ENCODE assay signal across 15 cellular contexts in genomic region chr5:56075361-56075760, GRCh38.
DNase-seq lines count a peak whose midpoint lies in the region; ATAC-seq, FAIRE-seq and TF ChIP-seq lines count a peak whose summit lies in the region.
"Had no signal": no experiment of that assay in that cellular context is flagged by ENCODE, and none has a peak within 500 bp of the region (broad histone marks: within the 10 kb centered on the region; RNA-seq: fewer than 3 reads in every experiment).

No MANE protein-coding gene starts in this region.

- H3K36me3 ChIP-seq in HepG2 (replicated peaks in 1 of 2; ENCODE audit: control insufficient read depth in 1 of 2, insufficient read depth in 2 of 2, low read length in 2 of 2) = no peaks in the 10 kb centered on the region
- H3K36me3 ChIP-seq in right lobe of liver = no peaks in the 10 kb centered on the region
- H3K36me3 ChIP-seq in gastroesophageal sphincter = no peaks in the 10 kb centered on the region
- no peaks in the 10 kb centered on the region for H3K36me3 ChIP-seq in ovary

- CTCF ChIA-PET in HepG2 (lab: Yijun Ruan, JAX; ENCODE audit: low intra/inter-chr PET ratio, low total read pairs) (no interaction called here), Calu3 (lab: Charles Lee) (no interaction called here)

- H3K9me3 Mint-ChIP-seq in Calu3 (ENCODE audit: low read depth, unreplicated experiment) = no peaks in the 10 kb centered on the region

- no peak for TF ChIP-seq RAD21 in HepG2 (CRISPR knock-in tag; IDR thresholded peaks at IDR 0.05)

- no peaks in the 10 kb centered on the region for H3K36me3 Mint-ChIP-seq in Calu3 (ENCODE audit: insufficient read depth, unreplicated experiment)

- peak overlapping the region; percentile 87 for H2AFZ ChIP-seq in HepG2 (ENCODE audit: low read length)

- H3K27me3 ChIP-seq in HepG2 (ENCODE audit: control insufficient read depth in 1 of 2, insufficient read depth in 2 of 2, low read length in 2 of 2) = no peaks in the 10 kb centered on the region
- no peaks in the 10 kb centered on the region for H3K27me3 ChIP-seq in right lobe of liver
- no peaks in the 10 kb centered on the region for H3K27me3 ChIP-seq in gastroesophageal sphincter
- H3K27me3 ChIP-seq in ovary = no peaks in the 10 kb centered on the region

- H3K4me1 Mint-ChIP-seq in Calu3 (ENCODE audit: low read depth, unreplicated experiment) = no peaks in the 10 kb centered on the region

- no peaks in the 10 kb centered on the region for H3K27me3 Mint-ChIP-seq in Calu3 (ENCODE audit: unreplicated experiment)
- H3K27me3 Mint-ChIP-seq: activated naive CD8-positive, alpha-beta T cell treated with anti-CD3 and anti-CD28 coated beads for 36 hours had no signal

- H3K27ac ChIP-seq in HepG2 (ENCODE audit: extremely low read length, insufficient read depth, low read length) (no peak overlapping the region), right lobe of liver (no peak overlapping the region), gastroesophageal sphincter (peak overlapping the region; percentile 48 to 81 (median 74)), ovary (peak overlapping the region; percentile 18 to 54)
- H3K27ac ChIP-seq: dorsolateral prefrontal cortex had no signal

- 100% methylated on average over 2 of the region's 2 CpGs for WGBS in HepG2 (ENCODE audit: low lambda C conversion rate)
- 94% methylated on average over 2 of the region's 2 CpGs for WGBS in right lobe of liver (ENCODE audit: insufficient coverage, low coverage, low lambda C conversion rate, missing lambda C conversion rate)
- 41 to 59% methylated on average over 2 of the region's 2 CpGs for WGBS in gastroesophageal sphincter (ENCODE audit: low coverage in 1 of 2), 2 donors
- 22 to 31% (median 23%) methylated on average over 2 of the region's 2 CpGs for WGBS in ovary, 3 donors

- no peaks in the 10 kb centered on the region for H4K20me1 ChIP-seq in HepG2 (ENCODE audit: insufficient read depth, low read length)

- intact Hi-C loops in HepG2 (cut with micrococcal nuclease; ENCODE audit: unreplicated experiment) = no loop called here
- intact Hi-C loops in right lobe of liver (cut with DNase I) = no loop called here
- intact Hi-C loops in ovary (cut with DNase I) = loop anchor here in 1 of 4 donors (10.0 kb wide), 1 partner anchor 81 kb away; the partner anchor contains the start of gene IL6ST
- intact Hi-C loops in Calu3 (cut with micrococcal nuclease; ENCODE audit: unreplicated experiment) = no loop called here

- no peaks in the 10 kb centered on the region for H3K79me2 ChIP-seq in HepG2 (ENCODE audit: insufficient read depth, low read length)

- FAIRE-seq in HepG2 (lab: Jason Lieb, UNC) = no peak
- FAIRE-seq in frontal cortex (lab: Jason Lieb, UNC) = no peak
- FAIRE-seq: H1 had no signal

- no peak overlapping the region for H3K9ac ChIP-seq in HepG2 (ENCODE audit: insufficient read depth, low read depth, low read length)

- peaks cover 66% of the 10 kb centered on the region for H3K4me1 ChIP-seq in HepG2 (ENCODE audit: insufficient read depth, low read length)
- peaks cover 0 to 19% (median 0%) of the 10 kb centered on the region in 4 donors for H3K4me1 ChIP-seq in right lobe of liver
- peaks cover 0 to 33% (median 8%) of the 10 kb centered on the region in 3 donors for H3K4me1 ChIP-seq in gastroesophageal sphincter
- H3K4me1 ChIP-seq in ovary (ENCODE audit: insufficient read depth) = peaks cover 11% of the 10 kb centered on the region

- BruUV-seq in HepG2 (replicated peaks; lab: Mats Ljungman, UMichigan) = no TSS peak
- no TSS peak for BruUV-seq in Calu3 (replicated peaks; lab: Mats Ljungman, UMichigan)

- H3K9me3 ChIP-seq in HepG2 (ENCODE audit: low read length) (no peaks in the 10 kb centered on the region), right lobe of liver (no peaks in the 10 kb centered on the region), gastroesophageal sphincter (no peaks in the 10 kb centered on the region), ovary (no peaks in the 10 kb centered on the region)

- H3K4me3 Mint-ChIP-seq in Calu3 (ENCODE audit: low read depth, unreplicated experiment) = no peak overlapping the region
- H3K4me3 Mint-ChIP-seq: activated naive CD8-positive, alpha-beta T cell treated with anti-CD3 and anti-CD28 coated beads for 36 hours had no signal

- H3K27ac Mint-ChIP-seq in Calu3 (ENCODE audit: unreplicated experiment) = no peak overlapping the region
- H3K27ac Mint-ChIP-seq: activated naive CD8-positive, alpha-beta T cell treated with anti-CD3 and anti-CD28 coated beads for 36 hours had no signal

- TF ChIP-seq EP300 in HepG2 (IDR thresholded peaks at IDR 0.05; ENCODE audit: low read depth in 2 of 2, low read length in 2 of 2) = no peak
- TF ChIP-seq EP300 in HepG2 (CRISPR knock-in tag; IDR thresholded peaks at IDR 0.05; ENCODE audit: borderline replicate concordance) = no peak
- TF ChIP-seq EP300 in gastroesophageal sphincter (IDR thresholded peaks at IDR 0.05) = no peak
- no peak for TF ChIP-seq EP300 in ovary (IDR thresholded peaks at IDR 0.05)

- in situ Hi-C loops in HepG2 (cut with HindIII; ENCODE audit: extremely low pct_ligation_motif_present, low pct_unique_long_range_greater_than_20kb) = no loop called here

- no peak for ATAC-seq in HepG2
- no peak for ATAC-seq in right lobe of liver
- peak; percentile 85 for ATAC-seq in gastroesophageal sphincter

- H3K4me3 ChIP-seq in HepG2 (replicated peaks in 1 of 3; ENCODE audit: insufficient read depth in 1 of 3, low read depth in 2 of 3, low read length in 3 of 3) = no peak overlapping the region
- no peak overlapping the region for H3K4me3 ChIP-seq in right lobe of liver
- H3K4me3 ChIP-seq in gastroesophageal sphincter = no peak overlapping the region
- no peak overlapping the region for H3K4me3 ChIP-seq in ovary
- H3K4me3 ChIP-seq: dorsolateral prefrontal cortex had no signal

- POLR2A ChIA-PET in HepG2 (lab: Yijun Ruan, JAX) = no interaction called here

- DNase-seq in HepG2 (ENCODE audit: low spot score) = no peak
- DNase-seq in right lobe of liver = no peak
- DNase-seq in ovary = peak in 3 of 5 donors; percentile 35 to 49 (median 48)
- DNase-seq in Calu3 = no peak
- no peak for DNase-seq in frontal cortex (ENCODE audit: low spot score in 2 of 2)
- DNase-seq in H4 (ENCODE audit: low spot score) = no peak
- no peak for DNase-seq in mesenteric fat pad (ENCODE audit: low spot score)
- DNase-seq: ACHN; activated naive CD8-positive, alpha-beta T cell treated with anti-CD3 and anti-CD28 coated beads for 36 hours; DND-41; dorsolateral prefrontal cortex; NCI-H2171 treated with DMSO at 0.1 percent for 48 hours; T1000 had no signal

- no peak for TF ChIP-seq CTCF in HepG2 (CRISPR knock-in tag; IDR thresholded peaks at IDR 0.05)
- no peak for TF ChIP-seq CTCF in right lobe of liver (IDR thresholded peaks at IDR 0.05)
- no peak for TF ChIP-seq CTCF in gastroesophageal sphincter (IDR thresholded peaks at IDR 0.05)
- no peak for TF ChIP-seq CTCF in ovary (IDR thresholded peaks at IDR 0.05)
- TF ChIP-seq CTCF in Calu3 (IDR thresholded peaks at IDR 0.05; ENCODE audit: unreplicated experiment) = no peak

- H3K4me2 ChIP-seq in HepG2 (ENCODE audit: low read depth, low read length) = no peak overlapping the region

- TF ChIP-seq POLR2A in HepG2 (IDR thresholded peaks at IDR 0.05; ENCODE audit: insufficient read depth in 1 of 2, low read depth in 2 of 2, low read length in 2 of 2) (no peak), right lobe of liver (IDR thresholded peaks at IDR 0.05) (no peak), gastroesophageal sphincter (IDR thresholded peaks at IDR 0.05) (no peak), ovary (IDR thresholded peaks at IDR 0.05) (no peak)

TF ChIP-seq in HepG2, 621 proteins besides CTCF, POLR2A, EP300 and RAD21:
- no peak for TF ChIP-seq SNRNP70 (IDR thresholded peaks at IDR 0.05; ENCODE audit: low read depth, low read length)
- no peak for TF ChIP-seq HDAC6 (IDR thresholded peaks at IDR 0.05; ENCODE audit: low read depth, low read length)
TF ChIP-seq in HepG2: peak in this region for 0.

Comparison
In these comparisons a context has a peak if more than half of its experiments do, and no peak if none do; other contexts are left out.
1. DNase-seq: peak in ovary (3 of 5); none in HepG2 (single experiment), right lobe of liver (0 of 3), Calu3 (single experiment), frontal cortex (0 of 2), H4 (single experiment) and mesenteric fat pad (single experiment).
2. H3K27ac ChIP-seq: peak in gastroesophageal sphincter (4 of 4) and ovary (2 of 2); none in HepG2 (single experiment) and right lobe of liver (0 of 3).